ENCODE assay signal across 7 cellular contexts in the genomic region with DNA sequence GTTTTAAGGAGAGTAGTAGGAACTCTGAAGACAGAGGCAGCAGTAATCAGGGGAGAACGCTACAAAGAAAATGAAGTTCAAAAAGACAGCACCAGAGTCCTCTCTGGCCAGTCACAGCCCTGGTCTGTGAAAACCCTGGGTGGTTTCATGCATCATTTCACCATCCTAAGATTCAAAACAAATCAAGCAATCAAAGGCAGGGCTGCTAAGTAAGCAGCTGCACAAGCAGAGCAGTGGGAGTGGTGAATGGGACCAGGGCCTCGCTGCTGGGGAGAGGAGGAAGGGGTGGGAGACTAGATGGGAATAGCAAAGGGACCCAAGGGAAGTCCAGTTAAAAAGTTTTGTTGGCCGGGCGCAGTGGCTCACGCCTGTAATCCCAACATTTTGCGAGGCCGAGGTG.
DNase-seq lines count a peak whose midpoint lies in the region; ATAC-seq, FAIRE-seq and TF ChIP-seq lines count a peak whose summit lies in the region.
"Not testable (repeated sequence)": the region's sequence is repeated elsewhere in the genome, so short reads cannot be mapped to it uniquely, and the experiment has no call there.

No MANE protein-coding gene starts in this region.

- H3K9me3 Mint-ChIP-seq in WTC11, result peaks cover 16% of the 10 kb centered on the region

- not testable (repeated sequence) for H4K5ac ChIP-seq in IMR-90 (ENCODE audit: low read depth, low read length)

- H3F3A ChIP-seq in PC-9 (ENCODE audit: insufficient read depth, low read depth), result peaks cover 37% of the 10 kb centered on the region

- not testable (repeated sequence) for H3K27me3 ChIP-seq in IMR-90 (ENCODE audit: control insufficient read depth, insufficient read depth, low read length); PC-9 (ENCODE audit: insufficient read depth, low read depth); small intestine (ENCODE audit: control insufficient read depth in 2 of 2, insufficient read depth in 2 of 2, low read length in 2 of 2)

- H2AK9ac ChIP-seq in IMR-90 (replicated peaks; ENCODE audit: low read depth, low read length, poor library complexity), result not testable (repeated sequence)

- H3K9me1 ChIP-seq in IMR-90 (ENCODE audit: insufficient read depth, low read length), result not testable (repeated sequence)

- not testable (repeated sequence) for BruUV-seq in IMR-90 (replicated peaks; lab: Mats Ljungman, UMichigan); PC-9 (replicated peaks; lab: Mats Ljungman, UMichigan)

- H3K4me1 ChIP-seq in IMR-90 (ENCODE audit: control insufficient read depth, insufficient read depth, low read length); small intestine (ENCODE audit: control insufficient read depth in 2 of 2, insufficient read depth in 1 of 2, low read depth in 1 of 2, low read length in 1 of 2): not testable (repeated sequence)
- H3K4me1 ChIP-seq in PC-9 (replicated peaks; ENCODE audit: insufficient read depth), result peaks cover 56% of the 10 kb centered on the region

- H2AFZ ChIP-seq in IMR-90 (replicated peaks; ENCODE audit: low read length, poor library complexity), result not testable (repeated sequence)
- peak overlapping the region; percentile 35 for H2AFZ ChIP-seq in PC-9

- not testable (repeated sequence) for TF ChIP-seq POLR2A in IMR-90 (IDR thresholded peaks at IDR 0.05; ENCODE audit: low read depth, low read length)

- H3K36me3 Mint-ChIP-seq in WTC11, result not testable (repeated sequence)

- H3K4me3 Mint-ChIP-seq in WTC11, result not testable (repeated sequence)

- not testable (repeated sequence) for TF ChIP-seq CTCF in IMR-90 (conservative IDR thresholded peaks at IDR 0.05; ENCODE audit: low read depth, low read length); PC-9 (conservative IDR thresholded peaks at IDR 0.05); WTC11 (IDR thresholded peaks at IDR 0.05); fibroblast of villous mesenchyme (IDR thresholded peaks at IDR 0.05; ENCODE audit: insufficient read depth, low read depth, low read length)

- peak; percentile 77 for DNase-seq in DMS53 treated with DMSO at 0.1 percent for 48 hours (lab: John Stamatoyannopoulos, UW; ENCODE audit: unreplicated experiment)
- DNase-seq in IMR-90; WTC11 (ENCODE audit: low spot score); small intestine: not testable (repeated sequence)
- peak; percentile 34 to 44 for DNase-seq in PC-9
- peak; percentile 6 for DNase-seq in fibroblast of villous mesenchyme (ENCODE audit: low read depth)
- peak; percentile 62 for DNase-seq in myocyte (ENCODE audit: low read depth)

- not testable (repeated sequence) for H3K27ac Mint-ChIP-seq in WTC11

- TF ChIP-seq RAD21 in IMR-90 (IDR thresholded peaks at IDR 0.05; ENCODE audit: low read length), result not testable (repeated sequence)

- ATAC-seq in IMR-90 (ENCODE audit: low read depth) (peak; percentile 16; the same call in 1 of the 2 replicates), WTC11 (0 out of 2 replicates have a peak, but pooled peaks have one; percentile 30)

- H4K91ac ChIP-seq in IMR-90 (ENCODE audit: insufficient read depth, low read depth, low read length), result not testable (repeated sequence)

- H2BK5ac ChIP-seq in IMR-90 (ENCODE audit: low read depth, low read length, poor library complexity, severe bottlenecking), result not testable (repeated sequence)

- CTCF ChIA-PET in IMR-90 (lab: Yijun Ruan, JAX); PC-9 (lab: Charles Lee); WTC11 (lab: Charles Lee): not testable (repeated sequence)

- not testable (repeated sequence) for H3K4me2 ChIP-seq in IMR-90 (ENCODE audit: low read depth, low read length)
- H3K4me2 ChIP-seq in PC-9, result peak overlapping the region; percentile 71

- not testable (repeated sequence) for H3K36me3 ChIP-seq in IMR-90 (ENCODE audit: control insufficient read depth, insufficient read depth, low read length); PC-9 (ENCODE audit: low read depth); small intestine (ENCODE audit: control insufficient read depth in 2 of 2, insufficient read depth in 2 of 2, low read length in 2 of 2)

- H2AK5ac ChIP-seq in IMR-90 (ENCODE audit: low read depth, low read length), result not testable (repeated sequence)

- H3K27ac ChIP-seq in IMR-90 (ENCODE audit: insufficient read depth, low read length), result not testable (repeated sequence)
- H3K27ac ChIP-seq in PC-9 (peak overlapping the region; percentile 97), small intestine (ENCODE audit: low read depth in 1 of 2, low read length in 1 of 2) (peak overlapping the region; percentile 21 to 32)

- not testable (repeated sequence) for H3K56ac ChIP-seq in IMR-90 (ENCODE audit: extremely low read depth, insufficient read depth, low read length)

- H2BK20ac ChIP-seq in IMR-90 (ENCODE audit: low read depth, low read length), result not testable (repeated sequence)

- H3K4me1 Mint-ChIP-seq in WTC11, result peaks cover 14% of the 10 kb centered on the region

- H4K8ac ChIP-seq in IMR-90 (ENCODE audit: low read depth in 2 of 2, low read length in 2 of 2), result not testable (repeated sequence)

- H3K79me1 ChIP-seq in IMR-90 (ENCODE audit: low read depth in 1 of 2, low read length in 2 of 2), result not testable (repeated sequence)

- H3K27me3 Mint-ChIP-seq in WTC11 (ENCODE audit: low read depth), result not testable (repeated sequence)

- not testable (repeated sequence) for H2BK15ac ChIP-seq in IMR-90 (ENCODE audit: low read depth, low read length)

- not testable (repeated sequence) for H3K4ac ChIP-seq in IMR-90 (ENCODE audit: low read depth, low read length)

- not testable (repeated sequence) for H3K14ac ChIP-seq in IMR-90 (replicated peaks; ENCODE audit: low read depth, low read length)

- not testable (repeated sequence) for H3K79me2 ChIP-seq in PC-9 (ENCODE audit: low read depth)

- peak overlapping the region; percentile 38; the same call in 1 of the 2 replicates for H3K18ac ChIP-seq in IMR-90 (ENCODE audit: low read depth, low read length)

- 71% methylated on average over 1 of the region's 7 CpGs; no CpG with 5 or more reads in 1 of the 2 experiments for WGBS in IMR-90 (ENCODE audit: extremely low coverage in 2 of 2, insufficient read length in 1 of 2), 2 experiments
- WGBS in small intestine, 3 donors, result 92 to 95% (median 93%) methylated on average over 7 of the region's 7 CpGs

- in situ Hi-C loops in IMR-90 (cut with MboI; ENCODE audit: low sequenced_read_pairs), result not testable (repeated sequence)

- H3K23ac ChIP-seq in IMR-90 (ENCODE audit: low read depth, low read length), result not testable (repeated sequence)

- POLR2A ChIA-PET in IMR-90 (lab: Charles Lee; ENCODE audit: unreplicated experiment); WTC11 (lab: Charles Lee): not testable (repeated sequence)
- POLR2A ChIA-PET in PC-9 (lab: Charles Lee; ENCODE audit: unreplicated experiment), result interaction anchor here (0.7 kb wide), 1 partner anchor 9 kb away, joined by 6 read pairs; no protein-coding TSS in a partner anchor

- not testable (repeated sequence) for FAIRE-seq in small intestine (lab: Jason Lieb, UNC)

- H2BK120ac ChIP-seq in IMR-90 (ENCODE audit: low read depth, low read length), result not testable (repeated sequence)

- dilution Hi-C loops in IMR-90 (cut with HindIII; ENCODE audit: low sequenced_read_pairs, unreplicated experiment), result not testable (repeated sequence)

- not testable (repeated sequence) for H3K4me3 ChIP-seq in IMR-90 (ENCODE audit: insufficient read depth, low read depth, low read length); fibroblast of villous mesenchyme (ENCODE audit: low read depth, low read length); small intestine (ENCODE audit: low read depth in 1 of 2, low read length in 2 of 2)
- peak overlapping the region; percentile 36; the same call in 1 of the 2 replicates for H3K4me3 ChIP-seq in PC-9

- H3K9me2 ChIP-seq in PC-9 (ENCODE audit: insufficient read depth), result not testable (repeated sequence)

- intact Hi-C loops in IMR-90 (cut with micrococcal nuclease), result loop anchor here (5.0 kb wide), 2 partner anchors 83 to 173 kb away; a partner anchor contains a TSS
- intact Hi-C loops in PC-9 (cut with micrococcal nuclease; ENCODE audit: unreplicated experiment), result not testable (repeated sequence)

- not testable (repeated sequence) for H3K9ac ChIP-seq in IMR-90 (ENCODE audit: low read depth, low read length)

- H3K9me3 ChIP-seq in IMR-90 (ENCODE audit: control insufficient read depth, insufficient read depth, low read length); PC-9 (ENCODE audit: insufficient read depth, low read depth); small intestine (ENCODE audit: control insufficient read depth, low read depth): not testable (repeated sequence)

- not testable (repeated sequence) for H4K20me1 ChIP-seq in IMR-90 (ENCODE audit: insufficient read depth, low read length); PC-9 (ENCODE audit: insufficient read depth)
